1 cellular context compared by ENCODE assay signal in genomic region chr10:46030091-46030937, GRCh38.
TF ChIP-seq lines count a peak whose summit lies in the region.

Gene NCOA4 (minus strand): TSS chr10:46030623. CDS start chr10:46016680, 13,943 bp downstream.

TF ChIP-seq in SK-N-SH, 30 proteins besides CTCF, POLR2A, EP300 and RAD21 (continued from another document):
- TF ChIP-seq ZBTB33 (IDR thresholded peaks at IDR 0.05; ENCODE audit: borderline replicate concordance, low read depth) (peak; percentile 99), RCOR1 (IDR thresholded peaks at IDR 0.05; ENCODE audit: low read length) (no peak), SIN3A (IDR thresholded peaks at IDR 0.05; ENCODE audit: borderline replicate concordance, low read depth, low read length) (peak; percentile 99), RXRA (IDR thresholded peaks at IDR 0.05; ENCODE audit: borderline replicate concordance, low read depth) (no peak), MXI1 (IDR thresholded peaks at IDR 0.05; ENCODE audit: low read depth, low read length) (peak; percentile 89; the same call in 1 of the 2 replicates), MAX (IDR thresholded peaks at IDR 0.05; ENCODE audit: low read depth) (peak; percentile 58; the same call in 1 of the 2 replicates), CHD2 (IDR thresholded peaks at IDR 0.05; ENCODE audit: low read length, partially characterized antibody) (peak; percentile 100), GABPA (IDR thresholded peaks at IDR 0.05; ENCODE audit: low read depth) (0 out of 2 replicates have a peak, but pooled peaks have one; percentile 23), NRF1 (IDR thresholded peaks at IDR 0.05; ENCODE audit: low read depth, low read length) (peak; percentile 67), TCF12 (IDR thresholded peaks at IDR 0.05) (no peak), YY1 (IDR thresholded peaks at IDR 0.05; ENCODE audit: low read depth) (no peak), POLR2AphosphoS5 (IDR thresholded peaks at IDR 0.05; ENCODE audit: low read depth, low read length) (peak; percentile 71)
